27 cellular contexts compared by ENCODE assay signal in the genomic region with DNA sequence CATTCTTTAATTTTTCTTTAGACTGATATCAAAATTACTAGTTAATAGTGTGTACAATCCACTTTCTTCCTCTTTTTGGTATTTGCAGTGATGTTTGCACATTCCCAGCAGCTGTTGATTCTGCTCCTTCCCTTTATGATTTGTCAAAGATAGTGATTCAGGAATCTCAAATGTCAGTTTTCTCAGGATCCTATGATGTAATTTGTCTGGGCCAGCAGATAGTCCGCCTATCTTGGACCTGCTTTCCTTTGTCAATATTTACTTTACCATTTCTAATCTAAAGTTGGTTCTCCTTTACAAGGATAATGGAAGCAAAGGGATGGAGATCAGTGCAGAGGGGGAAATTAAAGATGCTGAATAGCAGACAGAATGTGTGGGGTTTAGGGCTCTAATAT.
DNase-seq lines count a peak whose midpoint lies in the region; ATAC-seq and TF ChIP-seq lines count a peak whose summit lies in the region.
"Had no signal": no experiment of that assay in that cellular context is flagged by ENCODE, and none has a peak within 500 bp of the region (broad histone marks: within the 10 kb centered on the region; RNA-seq: fewer than 3 reads in every experiment).

No MANE protein-coding gene starts in this region.

- no peaks in the 10 kb centered on the region for H3K36me3 Mint-ChIP-seq in chondrocyte (ENCODE audit: low read depth)
- H3K36me3 Mint-ChIP-seq in activated naive CD4-positive, alpha-beta T cell treated with anti-CD3 and anti-CD28 coated beads for 36 hours (ENCODE audit: low read depth) = no peaks in the 10 kb centered on the region
- H3K36me3 Mint-ChIP-seq: memory B cell had no signal

- no peak for TF ChIP-seq RAD21 in liver (IDR thresholded peaks at IDR 0.05)

- H3K4me3 ChIP-seq in LNCaP clone FGC (ENCODE audit: low read depth, low read length) (no peak overlapping the region), liver (ENCODE audit: low read depth in 1 of 3, low read length in 3 of 3) (no peak overlapping the region)
- H3K4me3 ChIP-seq: ascending aorta, esophagus muscularis mucosa, stomach, tibial nerve had no signal

- H3K4me1 ChIP-seq in liver (ENCODE audit: control insufficient read depth in 4 of 4, insufficient read depth in 4 of 4, low read length in 3 of 4) = peaks cover 7 to 15% (median 11%) of the 10 kb centered on the region in 4 donors

- no peak overlapping the region for H3K9ac ChIP-seq in liver (ENCODE audit: low read depth in 1 of 2, low read length in 2 of 2)

- H3K9me3 Mint-ChIP-seq in chondrocyte (ENCODE audit: low read depth) = no peaks in the 10 kb centered on the region
- H3K9me3 Mint-ChIP-seq in activated naive CD4-positive, alpha-beta T cell treated with anti-CD3 and anti-CD28 coated beads for 36 hours = no peaks in the 10 kb centered on the region
- H3K9me3 Mint-ChIP-seq: activated T-cell treated with anti-CD3 and anti-CD28 coated beads, Interleukin-2, amount 50 U/mL, for 72 hours; memory B cell had no signal

- no peaks in the 10 kb centered on the region for H3K36me3 ChIP-seq in liver (ENCODE audit: control insufficient read depth in 4 of 4, insufficient read depth in 3 of 4, low read depth in 1 of 4, low read length in 3 of 4)
- H3K36me3 ChIP-seq: ascending aorta, esophagus muscularis mucosa, neutrophil, stomach had no signal

- no peak for ATAC-seq in HG03378 (IDR thresholded peaks at IDR 0.05; ENCODE audit: unreplicated experiment)
- ATAC-seq: activated CD4-positive, alpha-beta T cell treated with anti-CD3 and anti-CD28 coated beads for 36 hours; activated T-cell treated with anti-CD3 and anti-CD28 coated beads, Interleukin-2, amount 50 U/mL, for 72 hours had no signal

- H3K27ac ChIP-seq in liver (ENCODE audit: low read depth in 1 of 2, low read length in 2 of 2) = no peak overlapping the region
- H3K27ac ChIP-seq: ascending aorta, esophagus muscularis mucosa, neutrophil, tibial nerve had no signal

- no peaks in the 10 kb centered on the region for H3K9me3 ChIP-seq in liver (ENCODE audit: control insufficient read depth in 4 of 4, low read length in 3 of 4)
- H3K9me3 ChIP-seq: ascending aorta, esophagus muscularis mucosa, neutrophil, stomach, tibial nerve had no signal

- H3K4me1 Mint-ChIP-seq in chondrocyte (ENCODE audit: low read depth) = peaks cover 15% of the 10 kb centered on the region
- peaks cover 3% of the 10 kb centered on the region for H3K4me1 Mint-ChIP-seq in activated naive CD4-positive, alpha-beta T cell treated with anti-CD3 and anti-CD28 coated beads for 36 hours (ENCODE audit: low read depth)
- H3K4me1 Mint-ChIP-seq: B cell had no signal

- peak overlapping the region; percentile 54 for H3K27ac Mint-ChIP-seq in chondrocyte (ENCODE audit: unreplicated experiment)
- no peak overlapping the region for H3K27ac Mint-ChIP-seq in activated naive CD4-positive, alpha-beta T cell treated with anti-CD3 and anti-CD28 coated beads for 36 hours
- H3K27ac Mint-ChIP-seq: activated CD4-positive, alpha-beta T cell treated with anti-CD3 and anti-CD28 coated beads for 36 hours; activated T-cell treated with anti-CD3 and anti-CD28 coated beads, Interleukin-2, amount 50 U/mL, for 72 hours; B cell; memory B cell had no signal

- H3K27me3 ChIP-seq in liver (ENCODE audit: control insufficient read depth in 4 of 4, insufficient read depth in 4 of 4, low read length in 3 of 4) = peaks cover 0 to 4% (median 0%) of the 10 kb centered on the region in 4 donors
- H3K27me3 ChIP-seq: ascending aorta, esophagus muscularis mucosa, neutrophil, stomach, tibial nerve had no signal

- DNase-seq in DMS79 treated with DMSO at 0.1 percent for 48 hours (lab: John Stamatoyannopoulos, UW) (peak; percentile 3), DMS79 (lab: John Stamatoyannopoulos, UW) (no peak), LNCaP clone FGC (ENCODE audit: low read depth) (peak; percentile 90), chondrocyte (ENCODE audit: low spot score) (no peak), retina (no peak)
- no peak for DNase-seq in activated naive CD4-positive, alpha-beta T cell treated with anti-CD3 and anti-CD28 coated beads for 36 hours
- DNase-seq: 8988T; activated CD4-positive, alpha-beta T cell treated with anti-CD3 and anti-CD28 coated beads for 36 hours; activated naive CD4-positive, alpha-beta T cell treated with anti-CD3 and anti-CD28 coated beads, Interleukin-2, amount 50 U/mL, for 16 hours; activated T-cell treated with anti-CD3 and anti-CD28 coated beads, Interleukin-2, amount 50 U/mL, for 72 hours; cerebellar nuclear complex; effector CD8-positive, alpha-beta T cell; H7; KBM-7; NCI-H187 treated with DMSO at 0.1 percent for 48 hours; NCI-H345; NCI-H82; Right ventricle myocardium superior; stomach had no signal

- H3K27me3 Mint-ChIP-seq in chondrocyte (ENCODE audit: low read depth) = no peaks in the 10 kb centered on the region
- H3K27me3 Mint-ChIP-seq in activated naive CD4-positive, alpha-beta T cell treated with anti-CD3 and anti-CD28 coated beads for 36 hours (ENCODE audit: low read depth) = no peaks in the 10 kb centered on the region
- H3K27me3 Mint-ChIP-seq: activated CD4-positive, alpha-beta T cell treated with anti-CD3 and anti-CD28 coated beads for 36 hours; B cell; memory B cell had no signal

- 22% methylated on average over 1 of the region's 1 CpG for WGBS in liver

- no peak for TF ChIP-seq CTCF in LNCaP clone FGC (IDR thresholded peaks at IDR 0.05; ENCODE audit: control insufficient read depth, extremely low read depth, insufficient read depth)
- TF ChIP-seq CTCF in chondrocyte (IDR thresholded peaks at IDR 0.05) = no peak
- TF ChIP-seq CTCF in liver (IDR thresholded peaks at IDR 0.05; ENCODE audit: low read depth, low read length, missing input control) = no peak

- intact Hi-C loops in activated naive CD4-positive, alpha-beta T cell treated with anti-CD3 and anti-CD28 coated beads for 36 hours (cut with micrococcal nuclease) = loop anchor here (10.0 kb wide), 1 partner anchor 722 kb away; a partner anchor contains a TSS

- CTCF ChIA-PET in activated naive CD4-positive, alpha-beta T cell treated with anti-CD3 and anti-CD28 coated beads for 36 hours (lab: Charles Lee) = no interaction called here

- H3K4me3 Mint-ChIP-seq in chondrocyte (ENCODE audit: unreplicated experiment) = no peak overlapping the region
- no peak overlapping the region for H3K4me3 Mint-ChIP-seq in activated naive CD4-positive, alpha-beta T cell treated with anti-CD3 and anti-CD28 coated beads for 36 hours
- H3K4me3 Mint-ChIP-seq: activated CD4-positive, alpha-beta T cell treated with anti-CD3 and anti-CD28 coated beads for 36 hours; activated T-cell treated with anti-CD3 and anti-CD28 coated beads, Interleukin-2, amount 50 U/mL, for 72 hours; B cell; memory B cell had no signal

TF ChIP-seq in liver, 16 proteins besides CTCF, POLR2A, EP300 and RAD21:
- TF ChIP-seq, protein P1, sequence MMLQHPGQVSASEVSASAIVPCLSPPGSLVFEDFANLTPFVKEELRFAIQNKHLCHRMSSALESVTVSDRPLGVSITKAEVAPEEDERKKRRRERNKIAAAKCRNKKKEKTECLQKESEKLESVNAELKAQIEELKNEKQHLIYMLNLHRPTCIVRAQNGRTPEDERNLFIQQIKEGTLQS (IDR thresholded peaks at IDR 0.05) = no peak
- TF ChIP-seq FOXA2 (IDR thresholded peaks at IDR 0.05) = peak; percentile 2

Comparison
In these comparisons a context has a peak if more than half of its experiments do, and no peak if none do; other contexts are left out.
1. DNase-seq: peak in DMS79 treated with DMSO at 0.1 percent for 48 hours (single experiment) and LNCaP clone FGC (single experiment); none in DMS79 (single experiment), chondrocyte (single experiment), retina (single experiment) and activated naive CD4-positive, alpha-beta T cell treated with anti-CD3 and anti-CD28 coated beads for 36 hours (single experiment).